ENCODE assay signal across 11 cellular contexts in genomic region chr2:219523031-219523671, GRCh38. TPM values are rescaled to one million over a fixed set of nuclear protein-coding genes. Genes with fewer than 3 reads are reported as not detected.
A peak's percentile ranks its signal among the peaks of the same experiment; 100 is the strongest.
DNase-seq lines count a peak whose midpoint lies in the region; ATAC-seq and TF ChIP-seq lines count a peak whose summit lies in the region.
"Had no signal": no experiment of that assay in that cellular context is flagged by ENCODE, and none has a peak within 500 bp of the region (broad histone marks: within the 10 kb centered on the region; RNA-seq: fewer than 3 reads in every experiment).

No MANE protein-coding gene starts in this region.

- H3K27ac ChIP-seq in BLaER1 (no peak overlapping the region), HUES48 (ENCODE audit: low read depth, low read length) (peak overlapping the region; percentile 23), ectodermal cell (ENCODE audit: insufficient read depth, low read depth, low read length, poor library complexity, severe bottlenecking) (no peak overlapping the region)

- H3K4me3 ChIP-seq in BLaER1 (no peak overlapping the region), HUES48 (ENCODE audit: low read depth, low read length) (peak overlapping the region; percentile 62), ectodermal cell (ENCODE audit: insufficient read depth, low read depth, low read length) (peak overlapping the region; percentile 22)

- 14% methylated on average over 24 of the region's 24 CpGs for WGBS in ectodermal cell, 2 experiments

- H3K9me3 ChIP-seq in BLaER1 = no peaks in the 10 kb centered on the region
- H3K9me3 ChIP-seq in HUES48 (ENCODE audit: control insufficient read depth, insufficient read depth, low read length) = no peaks in the 10 kb centered on the region
- H3K9me3 ChIP-seq in ectodermal cell (ENCODE audit: control insufficient read depth, low read length) = no peaks in the 10 kb centered on the region

- H3K27me3 ChIP-seq in BLaER1 (peaks cover 73% of the 10 kb centered on the region), HUES48 (ENCODE audit: control insufficient read depth, insufficient read depth, low read length) (peaks cover 20% of the 10 kb centered on the region), ectodermal cell (ENCODE audit: control insufficient read depth, insufficient read depth, low read length, poor library complexity, severe bottlenecking) (peaks cover 22% of the 10 kb centered on the region)

- peaks cover 33% of the 10 kb centered on the region for H3K27me3 Mint-ChIP-seq in nephron (ENCODE audit: low read depth)
- H3K27me3 Mint-ChIP-seq in natural killer cell (ENCODE audit: low read depth in 2 of 2) = peaks cover 63 to 75% of the 10 kb centered on the region in 2 donors

- H3K4me3 Mint-ChIP-seq in nephron (peak overlapping the region; percentile 50 to 59 (median 50)), natural killer cell (no peak overlapping the region)

- no peak for ATAC-seq in GM18861 (IDR thresholded peaks at IDR 0.05; ENCODE audit: unreplicated experiment)
- ATAC-seq in natural killer cell = no peak

- H3K4me2 ChIP-seq in BLaER1 = peak overlapping the region; percentile 55

- no peaks in the 10 kb centered on the region for H3K9me3 Mint-ChIP-seq in nephron
- no peaks in the 10 kb centered on the region for H3K9me3 Mint-ChIP-seq in natural killer cell

- H3K4me1 ChIP-seq in BLaER1 (peaks cover 43% of the 10 kb centered on the region), HUES48 (ENCODE audit: control insufficient read depth, insufficient read depth, low read length) (peaks cover 18% of the 10 kb centered on the region), ectodermal cell (ENCODE audit: control insufficient read depth, insufficient read depth, low read length) (peaks cover 45% of the 10 kb centered on the region)

- H3K9ac ChIP-seq in BLaER1 (no peak overlapping the region), HUES48 (ENCODE audit: low read depth, low read length) (no peak overlapping the region; the same call in 1 of the 2 replicates)

- peak overlapping the region; percentile 26 to 58 (median 54) for H3K27ac Mint-ChIP-seq in nephron
- H3K27ac Mint-ChIP-seq in natural killer cell = no peak overlapping the region

- H3K36me3 Mint-ChIP-seq in nephron (ENCODE audit: low read depth) (no peaks in the 10 kb centered on the region), natural killer cell (no peaks in the 10 kb centered on the region)

- H3K4me1 Mint-ChIP-seq in nephron = peaks cover 69% of the 10 kb centered on the region
- peaks cover 0 to 11% of the 10 kb centered on the region in 2 donors for H3K4me1 Mint-ChIP-seq in natural killer cell

- no peak for TF ChIP-seq CTCF in nephron (IDR thresholded peaks at IDR 0.05; ENCODE audit: unreplicated experiment in 3 of 3)
- TF ChIP-seq CTCF in natural killer cell (IDR thresholded peaks at IDR 0.05) = no peak

- no peaks in the 10 kb centered on the region; the same call in 1 of the 2 replicates for H4K20me1 ChIP-seq in BLaER1

- intact Hi-C loops in natural killer cell (cut with micrococcal nuclease) = no loop called here

- DNase-seq in SKM-1 (lab: John Stamatoyannopoulos, UW; ENCODE audit: unreplicated experiment) (no peak), natural killer cell (no peak), germinal center (ENCODE audit: low spot score) (no peak)
- DNase-seq: activated T-cell treated with anti-CD3 and anti-CD28 coated beads, Interleukin-2, amount 50 U/mL, for 48 hours; kidney glomerular epithelial cell had no signal

- no peaks in the 10 kb centered on the region for H3K36me3 ChIP-seq in BLaER1
- H3K36me3 ChIP-seq in HUES48 (ENCODE audit: control insufficient read depth, insufficient read depth, low read length) = no peaks in the 10 kb centered on the region
- no peaks in the 10 kb centered on the region for H3K36me3 ChIP-seq in ectodermal cell (ENCODE audit: control insufficient read depth, insufficient read depth, low read length)

RNA-seq across cellular contexts. Expression of gene ASIC4, which starts 8.9 kb away (rescaled TPM):
- polyA plus RNA-seq in ectodermal cell (2013, experiment 1 of 4) = 0.80 TPM
- polyA plus RNA-seq in ectodermal cell (2013, experiment 2 of 4) = 1.1 TPM
- polyA plus RNA-seq in ectodermal cell (2013, experiment 3 of 4) = 0.80 TPM
- polyA plus RNA-seq in ectodermal cell (2013, experiment 4 of 4) = 1.1 TPM
- under 1 TPM in 2 of 3 donors, not detected in 1; 0.12 to 0.20 TPM for total RNA-seq in natural killer cell
- total RNA-seq: renal cortical epithelial cell had no signal

RNA-seq across cellular contexts. Expression of gene CHPF, which starts 20.5 kb away (rescaled TPM):
- 19.8 TPM for polyA plus RNA-seq in ectodermal cell (2013, experiment 1 of 4)
- polyA plus RNA-seq in ectodermal cell (2013, experiment 2 of 4) = 18.4 TPM
- 15.7 TPM for polyA plus RNA-seq in ectodermal cell (2013, experiment 3 of 4)
- 18.2 TPM for polyA plus RNA-seq in ectodermal cell (2013, experiment 4 of 4)
- 10 to 100 TPM in 2 of 3 donors, 1 to 10 TPM in 1; 9.6 to 19.2 (median 12.7) TPM for total RNA-seq in natural killer cell

RNA-seq across cellular contexts. Expression of gene TMEM198, which starts 20.7 kb away (rescaled TPM):
- polyA plus RNA-seq in ectodermal cell (2013, experiment 1 of 4) = 1.6 TPM
- polyA plus RNA-seq in ectodermal cell (2013, experiment 2 of 4) = 2.7 TPM
- polyA plus RNA-seq in ectodermal cell (2013, experiment 3 of 4) = 2.7 TPM
- 2.8 TPM for polyA plus RNA-seq in ectodermal cell (2013, experiment 4 of 4)
- 1 to 10 TPM; 1.7 to 2.3 (median 1.8) TPM for total RNA-seq in natural killer cell

RNA-seq across cellular contexts. Expression of gene GMPPA, which starts 24.5 kb away (rescaled TPM):
- 25.1 TPM for polyA plus RNA-seq in ectodermal cell (2013, experiment 1 of 4)
- polyA plus RNA-seq in ectodermal cell (2013, experiment 2 of 4) = 26.5 TPM
- polyA plus RNA-seq in ectodermal cell (2013, experiment 3 of 4) = 20.1 TPM
- 19.6 TPM for polyA plus RNA-seq in ectodermal cell (2013, experiment 4 of 4)
- total RNA-seq in natural killer cell = 10 to 100 TPM; 27.6 to 36.3 (median 33.8) TPM

RNA-seq across cellular contexts. Expression of gene OBSL1, which starts 48.2 kb away (rescaled TPM):
- 77.4 TPM for polyA plus RNA-seq in ectodermal cell (2013, experiment 1 of 4)
- 82.3 TPM for polyA plus RNA-seq in ectodermal cell (2013, experiment 2 of 4)
- polyA plus RNA-seq in ectodermal cell (2013, experiment 3 of 4) = 66.5 TPM
- polyA plus RNA-seq in ectodermal cell (2013, experiment 4 of 4) = 79.2 TPM
- total RNA-seq in natural killer cell = 1 to 10 TPM in 1 of 3 donors, under 1 TPM in 2; 0.07 to 8.8 (median 0.32) TPM

Comparison
In these comparisons a context has a peak if more than half of its experiments do, and no peak if none do; other contexts are left out.
1. H3K27ac Mint-ChIP-seq: peak in nephron (3 of 3); none in natural killer cell (0 of 2).